16 cellular contexts compared by ENCODE assay signal in genomic region chr10:58834093-58834674, GRCh38.
A peak's percentile ranks its signal among the peaks of the same experiment; 100 is the strongest.
DNase-seq lines count a peak whose midpoint lies in the region; ATAC-seq and TF ChIP-seq lines count a peak whose summit lies in the region.
"Had no signal": no experiment of that assay in that cellular context is flagged by ENCODE, and none has a peak within 500 bp of the region (broad histone marks: within the 10 kb centered on the region; RNA-seq: fewer than 3 reads in every experiment).

No MANE protein-coding gene starts in this region.

- H3K4me3 ChIP-seq in lower lobe of right lung (no peak overlapping the region), smooth muscle cell (no peak overlapping the region), BE2C (ENCODE audit: low read depth, low read length) (no peak overlapping the region)
- H3K4me3 ChIP-seq: transverse colon had no signal

- intact Hi-C loops in lower lobe of right lung (cut with DNase I): no loop called here

- H3K27me3 ChIP-seq in lower lobe of right lung (ENCODE audit: low read depth): no peaks in the 10 kb centered on the region
- H3K27me3 ChIP-seq in smooth muscle cell (ENCODE audit: low read depth): no peaks in the 10 kb centered on the region
- no peaks in the 10 kb centered on the region for H3K27me3 ChIP-seq in BE2C
- H3K27me3 ChIP-seq: transverse colon had no signal

- no peaks in the 10 kb centered on the region for H3K79me2 ChIP-seq in smooth muscle cell (ENCODE audit: low read depth)

- DNase-seq in EH (ENCODE audit: low read depth) (peak; percentile 22), fibroblast of gingiva (ENCODE audit: low read depth) (peak; percentile 35), lower lobe of right lung (no peak), smooth muscle cell (lab: John Stamatoyannopoulos, UW; ENCODE audit: unreplicated experiment) (no peak), BE2C (no peak), NCI-H1092 (lab: John Stamatoyannopoulos, UW) (no peak)
- no peak for DNase-seq in activated CD4-positive, alpha-beta T cell treated with anti-CD3 and anti-CD28 coated beads, Interleukin-2, amount 50 U/mL, for 1 hour
- DNase-seq: activated CD4-positive, alpha-beta T cell treated with anti-CD3 and anti-CD28 coated beads for 48 hours; activated naive CD4-positive, alpha-beta T cell; CD8-positive, alpha-beta memory T cell; DND-41; NCI-H1417 treated with DMSO at 0.1 percent for 48 hours; small intestine; transverse colon had no signal

- H3K4me1 ChIP-seq in lower lobe of right lung: no peaks in the 10 kb centered on the region
- H3K4me1 ChIP-seq in smooth muscle cell (ENCODE audit: low read depth): peaks cover 5% of the 10 kb centered on the region
- peaks cover 15% of the 10 kb centered on the region for H3K4me1 ChIP-seq in BE2C
- H3K4me1 ChIP-seq: transverse colon had no signal

- TF ChIP-seq CTCF in lower lobe of right lung (IDR thresholded peaks at IDR 0.05) (no peak), smooth muscle cell (IDR thresholded peaks at IDR 0.05; ENCODE audit: borderline replicate concordance, insufficient read depth, poor library complexity, severe bottlenecking) (no peak), BE2C (IDR thresholded peaks at IDR 0.05; ENCODE audit: low read depth, low read length) (no peak)

- H3K4me2 ChIP-seq in smooth muscle cell: no peak overlapping the region

- peak; percentile 67 to 80 for ATAC-seq in lower lobe of right lung
- ATAC-seq in GM21619 (IDR thresholded peaks at IDR 0.05; ENCODE audit: unreplicated experiment): no peak
- ATAC-seq: HCT116 had no signal

- no peak overlapping the region for H3K9ac ChIP-seq in smooth muscle cell (ENCODE audit: low read depth)

- no peaks in the 10 kb centered on the region for H4K20me1 ChIP-seq in smooth muscle cell (ENCODE audit: low read depth)

- H3K27ac ChIP-seq in lower lobe of right lung: no peak overlapping the region
- peak overlapping the region; percentile 7 for H3K27ac ChIP-seq in smooth muscle cell (ENCODE audit: low read depth)

- H3K9me3 ChIP-seq in lower lobe of right lung: no peaks in the 10 kb centered on the region
- H3K9me3 ChIP-seq in smooth muscle cell (replicated peaks; ENCODE audit: low read depth): no peaks in the 10 kb centered on the region
- no peaks in the 10 kb centered on the region for H3K9me3 ChIP-seq in BE2C
- H3K9me3 ChIP-seq: transverse colon had no signal

- H3K36me3 ChIP-seq in lower lobe of right lung: no peaks in the 10 kb centered on the region
- H3K36me3 ChIP-seq in smooth muscle cell (ENCODE audit: low read depth): no peaks in the 10 kb centered on the region
- no peaks in the 10 kb centered on the region for H3K36me3 ChIP-seq in BE2C
- H3K36me3 ChIP-seq: transverse colon had no signal

- WGBS in smooth muscle cell (ENCODE audit: low lambda C conversion rate): 50% methylated on average over 4 of the region's 4 CpGs

- no peak overlapping the region for H2AFZ ChIP-seq in smooth muscle cell (ENCODE audit: low read depth)

- H3F3A ChIP-seq in smooth muscle cell (ENCODE audit: low read depth): no peaks in the 10 kb centered on the region

Comparison
In these comparisons a context has a peak if more than half of its experiments do, and no peak if none do; other contexts are left out.
1. DNase-seq: peak in EH (single experiment) and fibroblast of gingiva (single experiment); none in lower lobe of right lung (single experiment), smooth muscle cell (single experiment), BE2C (single experiment), activated CD4-positive, alpha-beta T cell treated with anti-CD3 and anti-CD28 coated beads, Interleukin-2, amount 50 U/mL, for 1 hour (single experiment) and NCI-H1092 (single experiment).